In genomic region chr6:160222491-160222890, GRCh38 we compare ENCODE assay signal across 1 cellular context.
TF ChIP-seq lines count a peak whose summit lies in the region.

No MANE protein-coding gene starts in this region.

TF ChIP-seq in WTC11, 78 proteins besides CTCF, POLR2A, EP300 and RAD21 (continued from another document):
- TF ChIP-seq E2F5 (CRISPR knock-in tag; IDR thresholded peaks at IDR 0.05) = no peak
- no peak for TF ChIP-seq NR2C2 (CRISPR knock-in tag; IDR thresholded peaks at IDR 0.05)
- 0 out of 2 replicates have a peak, but pooled peaks have one; percentile 20 for TF ChIP-seq FOXK1 (CRISPR knock-in tag; IDR thresholded peaks at IDR 0.05)
- TF ChIP-seq ZBTB43 (CRISPR knock-in tag; IDR thresholded peaks at IDR 0.05) = no peak
